2 cellular contexts compared by ENCODE assay signal in genomic region chr16:74564451-74564984, GRCh38.
TF ChIP-seq lines count a peak whose summit lies in the region.

No MANE protein-coding gene starts in this region.

TF ChIP-seq in HCT116, 20 proteins besides CTCF, POLR2A, EP300 and RAD21:
- TF ChIP-seq ZFX (IDR thresholded peaks at IDR 0.05) (no peak), ZBTB33 (IDR thresholded peaks at IDR 0.05; ENCODE audit: extremely low read depth, insufficient replicate concordance, low read length) (no peak), SIN3A (IDR thresholded peaks at IDR 0.05; ENCODE audit: low read depth) (no peak), ELF1 (IDR thresholded peaks at IDR 0.05; ENCODE audit: borderline replicate concordance, low read depth) (no peak), ATF3 (IDR thresholded peaks at IDR 0.05) (no peak), MAX (IDR thresholded peaks at IDR 0.05) (no peak), EGR1 (IDR thresholded peaks at IDR 0.05; ENCODE audit: low read depth) (no peak), EZH2 (IDR thresholded peaks at IDR 0.05) (no peak), YY1 (IDR thresholded peaks at IDR 0.05; ENCODE audit: extremely low read depth, insufficient replicate concordance, low read depth, low read length) (no peak), JUND (IDR thresholded peaks at IDR 0.05) (no peak), CEBPB (IDR thresholded peaks at IDR 0.05; ENCODE audit: low read depth) (no peak), FOSL1 (IDR thresholded peaks at IDR 0.05; ENCODE audit: low read depth) (no peak), CBX3 (IDR thresholded peaks at IDR 0.05; ENCODE audit: low read depth) (no peak), POLR2AphosphoS5 (IDR thresholded peaks at IDR 0.05; ENCODE audit: low read depth, low read length) (no peak), SP1 (IDR thresholded peaks at IDR 0.05; ENCODE audit: low read depth) (no peak), REST (IDR thresholded peaks at IDR 0.05; ENCODE audit: low read depth) (no peak), TCF7L2 (IDR thresholded peaks at IDR 0.05; ENCODE audit: borderline replicate concordance, extremely low read depth, insufficient read depth, insufficient read length) (no peak), SRF (IDR thresholded peaks at IDR 0.05; ENCODE audit: low read depth) (no peak), EZH2phosphoT487 (IDR thresholded peaks at IDR 0.05; ENCODE audit: borderline replicate concordance) (no peak), ZNF274 (IDR thresholded peaks at IDR 0.05; ENCODE audit: low read depth, low read length) (no peak)
TF ChIP-seq in HCT116: peak in this region for 0.

TF ChIP-seq in K562, 482 proteins besides CTCF, POLR2A, EP300 and RAD21:
- TF ChIP-seq C11orf30 (IDR thresholded peaks at IDR 0.05; ENCODE audit: low read depth) (peak; percentile 69), ZNF316 (IDR thresholded peaks at IDR 0.05) (peak; percentile 85), MAFG (tag; conservative IDR thresholded peaks at IDR 0.05) (peak; percentile 40; the same call in 1 of the 2 replicates), ZNF592 (IDR thresholded peaks at IDR 0.05) (peak; percentile 7; the same call in 1 of the 2 replicates), KDM5B (IDR thresholded peaks at IDR 0.05; ENCODE audit: insufficient replicate concordance, low read depth, low read length) (no peak)
TF ChIP-seq in K562: peak in this region for 4.
